ENCODE assay signal across 19 cellular contexts in genomic region chr10:4867520-4868356, GRCh38. TPM values are rescaled to one million over a fixed set of nuclear protein-coding genes. Genes with fewer than 3 reads are reported as not detected.
A peak's percentile ranks its signal among the peaks of the same experiment; 100 is the strongest.
DNase-seq lines count a peak whose midpoint lies in the region; ATAC-seq and TF ChIP-seq lines count a peak whose summit lies in the region.
"Had no signal": no experiment of that assay in that cellular context is flagged by ENCODE, and none has a peak within 500 bp of the region (broad histone marks: within the 10 kb centered on the region; RNA-seq: fewer than 3 reads in every experiment).

No MANE protein-coding gene starts in this region.

- no peaks in the 10 kb centered on the region for H3K27me3 Mint-ChIP-seq in GM23338 (ENCODE audit: insufficient read depth, low read depth, poor library complexity)
- H3K27me3 Mint-ChIP-seq in chondrocyte (ENCODE audit: low read depth) = peaks cover 9% of the 10 kb centered on the region
- H3K27me3 Mint-ChIP-seq: progenitor cell of endocrine pancreas, type B pancreatic cell had no signal

- no peak overlapping the region for H3K27ac ChIP-seq in GM23338 (ENCODE audit: low read depth)
- H3K27ac ChIP-seq in adrenal gland = peak overlapping the region in 4 of 5 donors; percentile 27 to 69 (median 60)
- no peak overlapping the region for H3K27ac ChIP-seq in effector memory CD4-positive, alpha-beta T cell (ENCODE audit: insufficient read depth, low read length, poor library complexity, severe bottlenecking)
- no peak overlapping the region for H3K27ac ChIP-seq in transverse colon
- H3K27ac ChIP-seq: BLaER1 treated with 17β-estradiol and CSF1 and Interleukin-3, amounts not matched to agents 10 nM and 100 nM; gastrocnemius medialis had no signal

- H3K4me1 Mint-ChIP-seq in GM23338 = peaks cover 18% of the 10 kb centered on the region
- H3K4me1 Mint-ChIP-seq in chondrocyte (ENCODE audit: low read depth) = no peaks in the 10 kb centered on the region

- H3K4me3 ChIP-seq in GM23338 (no peak overlapping the region), adrenal gland (no peak overlapping the region), transverse colon (no peak overlapping the region)
- no peak overlapping the region for H3K4me3 ChIP-seq in effector memory CD4-positive, alpha-beta T cell (ENCODE audit: insufficient read depth, low read depth, low read length, poor library complexity, severe bottlenecking)
- H3K4me3 ChIP-seq: BLaER1 treated with 17β-estradiol and CSF1 and Interleukin-3, amounts not matched to agents 10 nM and 100 nM; gastrocnemius medialis had no signal

- H3F3A ChIP-seq in GM23338 (replicated peaks; ENCODE audit: low read depth) = no peaks in the 10 kb centered on the region

- H3K9me2 ChIP-seq in GM23338 (ENCODE audit: insufficient read depth) = no peaks in the 10 kb centered on the region

- no peak for TF ChIP-seq POLR2A in adrenal gland (IDR thresholded peaks at IDR 0.05)
- no peak for TF ChIP-seq POLR2A in transverse colon (IDR thresholded peaks at IDR 0.05)

- no peak overlapping the region for H3K4me2 ChIP-seq in GM23338
- H3K4me2 ChIP-seq: BLaER1 treated with 17β-estradiol and CSF1 and Interleukin-3, amounts not matched to agents 10 nM and 100 nM had no signal

- H3K4me3 Mint-ChIP-seq in GM23338 (no peak overlapping the region), chondrocyte (ENCODE audit: unreplicated experiment) (no peak overlapping the region)
- H3K4me3 Mint-ChIP-seq: activated T-cell treated with anti-CD3 and anti-CD28 coated beads, Interleukin-2, amount 50 U/mL, for 4 hours; type B pancreatic cell had no signal

- H3K4me1 ChIP-seq in GM23338 (ENCODE audit: insufficient read depth) (peaks cover 23% of the 10 kb centered on the region; the same call in 1 of the 2 replicates), adrenal gland (replicated peaks in 1 of 2) (peaks cover 0 to 12% of the 10 kb centered on the region in 2 donors), transverse colon (no peaks in the 10 kb centered on the region)
- no peaks in the 10 kb centered on the region for H3K4me1 ChIP-seq in effector memory CD4-positive, alpha-beta T cell (ENCODE audit: control insufficient read depth, insufficient read depth, low read length, poor library complexity, severe bottlenecking)
- H3K4me1 ChIP-seq: gastrocnemius medialis had no signal

- WGBS in adrenal gland, 4 donors = 25 to 55% (median 33%) methylated on average over 9 of the region's 9 CpGs
- WGBS in transverse colon (ENCODE audit: low coverage in 1 of 2), 2 donors = 70 to 79% methylated on average over 6 to 9 of the region's 9 CpGs

- DNase-seq in GM23338 (ENCODE audit: low spot score) = no peak
- peak in 6 of 7 donors; percentile 47 to 70 (median 60) for DNase-seq in adrenal gland
- no peak for DNase-seq in Right ventricle myocardium superior
- peak; percentile 71 for DNase-seq in pulmonary artery endothelial cell (ENCODE audit: low read depth, low spot score)
- DNase-seq in effector memory CD4-positive, alpha-beta T cell = no peak
- DNase-seq in DMS53 (lab: John Stamatoyannopoulos, UW) = no peak
- no peak for DNase-seq in chondrocyte (ENCODE audit: low spot score)
- DNase-seq in transverse colon = no peak
- DNase-seq: activated CD4-positive, alpha-beta T cell treated with anti-CD3 and anti-CD28 coated beads for 48 hours; activated T-cell treated with anti-CD3 and anti-CD28 coated beads, Interleukin-2, amount 50 U/mL, for 4 hours; gastrocnemius medialis; KBM-7; NCI-H1417; NCI-H510A; T-helper 1 cell had no signal

- TF ChIP-seq CTCF in GM23338 (conservative IDR thresholded peaks at IDR 0.05; ENCODE audit: low read depth in 2 of 2) (no peak), adrenal gland (IDR thresholded peaks at IDR 0.05) (no peak), chondrocyte (IDR thresholded peaks at IDR 0.05) (no peak), transverse colon (IDR thresholded peaks at IDR 0.05) (no peak)

- no peaks in the 10 kb centered on the region for H4K20me1 ChIP-seq in GM23338 (replicated peaks; ENCODE audit: insufficient read depth)
- H4K20me1 ChIP-seq: BLaER1 treated with 17β-estradiol and CSF1 and Interleukin-3, amounts not matched to agents 10 nM and 100 nM had no signal

- H3K9me3 ChIP-seq in adrenal gland (replicated peaks in 1 of 3) (no peaks in the 10 kb centered on the region), transverse colon (no peaks in the 10 kb centered on the region)
- no peaks in the 10 kb centered on the region for H3K9me3 ChIP-seq in effector memory CD4-positive, alpha-beta T cell (ENCODE audit: control insufficient read depth, low read length)
- H3K9me3 ChIP-seq: gastrocnemius medialis had no signal

- H3K27me3 ChIP-seq in GM23338 (ENCODE audit: insufficient read depth) (no peaks in the 10 kb centered on the region), adrenal gland (no peaks in the 10 kb centered on the region), transverse colon (no peaks in the 10 kb centered on the region)
- no peaks in the 10 kb centered on the region for H3K27me3 ChIP-seq in effector memory CD4-positive, alpha-beta T cell (replicated peaks; ENCODE audit: control insufficient read depth, insufficient read depth, low read length, poor library complexity, severe bottlenecking)
- H3K27me3 ChIP-seq: BLaER1 treated with 17β-estradiol and CSF1 and Interleukin-3, amounts not matched to agents 10 nM and 100 nM; gastrocnemius medialis had no signal

- 0 out of 2 replicates have a peak overlapping the region, but pooled peaks have one; percentile 14 for H2AFZ ChIP-seq in GM23338

- in situ Hi-C loops in transverse colon (cut with MboI; ENCODE audit: low pct_ligation_motif_present in 1 of 4, low pct_unique_long_range_greater_than_20kb in 1 of 4, low sequenced_read_pairs in 3 of 4) = no loop called here

- H3K9me3 Mint-ChIP-seq in GM23338 (no peaks in the 10 kb centered on the region), chondrocyte (ENCODE audit: low read depth) (no peaks in the 10 kb centered on the region)
- H3K9me3 Mint-ChIP-seq: activated T-cell treated with anti-CD3 and anti-CD28 coated beads, Interleukin-2, amount 50 U/mL, for 4 hours had no signal

- H3K79me2 ChIP-seq in GM23338 (replicated peaks; ENCODE audit: insufficient read depth) = no peaks in the 10 kb centered on the region

- TF ChIP-seq EP300 in transverse colon (IDR thresholded peaks at IDR 0.05; ENCODE audit: low read depth) = no peak

- ATAC-seq in GM23338 (no peak), Right ventricle myocardium superior (ENCODE audit: poor library complexity) (peak; percentile 97)
- ATAC-seq: activated T-cell treated with anti-CD3 and anti-CD28 coated beads, Interleukin-2, amount 50 U/mL, for 4 hours; gastrocnemius medialis; Panc1 had no signal

- H3K36me3 Mint-ChIP-seq in GM23338 (ENCODE audit: low read depth) = no peaks in the 10 kb centered on the region
- no peaks in the 10 kb centered on the region for H3K36me3 Mint-ChIP-seq in chondrocyte (ENCODE audit: low read depth)
- H3K36me3 Mint-ChIP-seq: type B pancreatic cell had no signal

- H3K36me3 ChIP-seq in GM23338 (ENCODE audit: insufficient read depth) (no peaks in the 10 kb centered on the region), adrenal gland (replicated peaks in 1 of 2) (no peaks in the 10 kb centered on the region), transverse colon (no peaks in the 10 kb centered on the region)
- H3K36me3 ChIP-seq in effector memory CD4-positive, alpha-beta T cell (ENCODE audit: control insufficient read depth, insufficient read depth, low read length) = no peaks in the 10 kb centered on the region
- H3K36me3 ChIP-seq: gastrocnemius medialis had no signal

- no peak overlapping the region for H3K27ac Mint-ChIP-seq in GM23338
- H3K27ac Mint-ChIP-seq in chondrocyte (ENCODE audit: unreplicated experiment) = no peak overlapping the region
- H3K27ac Mint-ChIP-seq: progenitor cell of endocrine pancreas, type B pancreatic cell had no signal

- intact Hi-C loops in adrenal gland (cut with DNase I) (no loop called here), Right ventricle myocardium superior (cut with DNase I) (no loop called here), transverse colon (cut with DNase I; ENCODE audit: low total_unique reads) (no loop called here)

TF ChIP-seq in GM23338, 12 proteins besides CTCF, POLR2A, EP300 and RAD21 (continues in another document):
- TF ChIP-seq REST (IDR thresholded peaks at IDR 0.05; ENCODE audit: unreplicated experiment) = no peak
- no peak for TF ChIP-seq CREB1 (CRISPR knock-in tag; IDR thresholded peaks at IDR 0.05; ENCODE audit: low read depth)
- TF ChIP-seq EZH2phosphoT487 (IDR thresholded peaks at IDR 0.05; ENCODE audit: unreplicated experiment) = no peak
- TF ChIP-seq NANOG (IDR thresholded peaks at IDR 0.05; ENCODE audit: borderline replicate concordance) = no peak
- no peak for TF ChIP-seq ZNF331 (CRISPR knock-in tag; IDR thresholded peaks at IDR 0.05; ENCODE audit: low read depth)

RNA-seq across cellular contexts. Expression of gene AKR1E2, which starts 41.7 kb away (rescaled TPM):
- 3.3 and 4.3 TPM in 2 replicates for total RNA-seq in GM23338 (2014; rRNA removed; shearing (Covaris generic))
- polyA plus RNA-seq in GM23338 (2016; fragmentation: Nextera tagmentation; extraction: Ambion mirVana) (2.2 and 3.4 TPM in 2 replicates), adrenal gland (1 to 10 TPM in 2 of 3 donors, under 1 TPM in 1; 0.95 to 3.0 (median 1.2) TPM)
- total RNA-seq in adrenal gland (10 to 100 TPM in 1 of 8 donors, 1 to 10 TPM in 6, under 1 TPM in 1; 0.97 to 13.5 (median 4.0) TPM), Right ventricle myocardium superior (5.1 TPM), pulmonary artery endothelial cell (3.4 and 21.5 TPM in 2 replicates), chondrocyte (4.1 to 5.3 TPM (median 4.9 TPM) in 3 replicates), transverse colon (10 to 100 TPM in 1 of 4 donors, 1 to 10 TPM in 3; 3.8 to 34.8 (median 5.3) TPM)

Comparison
In these comparisons a context has a peak if more than half of its experiments do, and no peak if none do; other contexts are left out.
1. DNase-seq: peak in adrenal gland (6 of 7) and pulmonary artery endothelial cell (single experiment); none in GM23338 (single experiment), Right ventricle myocardium superior (single experiment), effector memory CD4-positive, alpha-beta T cell (0 of 3), DMS53 (single experiment), chondrocyte (single experiment) and transverse colon (single experiment).
2. H3K27ac ChIP-seq: peak in adrenal gland (4 of 5); none in GM23338 (single experiment), effector memory CD4-positive, alpha-beta T cell (single experiment) and transverse colon (0 of 4).